ENCODE assay signal across 16 cellular contexts in genomic region chr7:44982970-44983369, GRCh38. TPM values are rescaled to one million over a fixed set of nuclear protein-coding genes. Genes with fewer than 3 reads are reported as not detected.
DNase-seq lines count a peak whose midpoint lies in the region; ATAC-seq and TF ChIP-seq lines count a peak whose summit lies in the region.
"Had no signal": no experiment of that assay in that cellular context is flagged by ENCODE, and none has a peak within 500 bp of the region (broad histone marks: within the 10 kb centered on the region; RNA-seq: fewer than 3 reads in every experiment).

No MANE protein-coding gene starts in this region.

- DNase-seq in GM12864 (ENCODE audit: low read depth) (no peak), memory B cell (ENCODE audit: low spot score in 2 of 2) (no peak), NCI-H510A (lab: John Stamatoyannopoulos, UW) (no peak), psoas muscle (no peak)
- DNase-seq in activated CD8-positive, alpha-beta T cell treated with anti-CD3 and anti-CD28 coated beads for 36 hours, result no peak
- DNase-seq: activated gamma-delta T cell treated with Interleukin-2 at 50 U/mL for 16 hours; cerebellar nuclear complex; left colon; naive B cell; right cardiac atrium; stimulated activated CD4-positive, alpha-beta T cell treated with anti-CD3 and anti-CD28 coated beads, Interleukin-4, amount 100 ng/mL, for 24 hours; stomach had no signal

- peak overlapping the region in 8 of 11 experiments; percentile 1 to 95 (median 58); a peak in 12 of 22 replicates for H3K27ac ChIP-seq in BLaER1 treated with 17β-estradiol and CSF1 and Interleukin-3, amounts not matched to agents 10 nM and 100 nM
- no peak overlapping the region for H3K27ac ChIP-seq in psoas muscle
- H3K27ac ChIP-seq: stomach had no signal

- peaks cover 59% of the 10 kb centered on the region for H3K4me1 Mint-ChIP-seq in activated CD8-positive, alpha-beta T cell treated with anti-CD3 and anti-CD28 coated beads for 36 hours (ENCODE audit: low read depth)
- H3K4me1 Mint-ChIP-seq in memory B cell, result peaks cover 55% of the 10 kb centered on the region

- peak overlapping the region; percentile 85 to 100 (median 96) for H3K4me2 ChIP-seq in BLaER1 treated with 17β-estradiol and CSF1 and Interleukin-3, amounts not matched to agents 10 nM and 100 nM

- TF ChIP-seq CTCF in GM12864 (IDR thresholded peaks at IDR 0.05; ENCODE audit: low read depth, low read length, missing control alignments), result no peak
- no peak for TF ChIP-seq CTCF in activated CD8-positive, alpha-beta T cell treated with anti-CD3 and anti-CD28 coated beads for 36 hours (IDR thresholded peaks at IDR 0.05)
- TF ChIP-seq CTCF in psoas muscle (IDR thresholded peaks at IDR 0.05), result no peak

- peak overlapping the region; percentile 100 for H3K27ac Mint-ChIP-seq in activated CD8-positive, alpha-beta T cell treated with anti-CD3 and anti-CD28 coated beads for 36 hours
- peak overlapping the region; percentile 98 for H3K27ac Mint-ChIP-seq in memory B cell

- POLR2A ChIA-PET in activated CD8-positive, alpha-beta T cell treated with anti-CD3 and anti-CD28 coated beads for 36 hours (lab: Charles Lee), result interaction anchor here (0.6 to 16.8 kb wide), 21 partner anchors 8 to 369 kb away, joined by 3 to 328 read pairs (median 4); partner anchors contain the start of genes CCM2, H2AZ2, PPIA and TBRG4

- no peak for ATAC-seq in activated CD8-positive, alpha-beta T cell treated with anti-CD3 and anti-CD28 coated beads for 36 hours
- ATAC-seq in memory B cell (ENCODE audit: low read depth) (no peak), GM18861 (IDR thresholded peaks at IDR 0.05; ENCODE audit: unreplicated experiment) (no peak), psoas muscle (no peak)
- ATAC-seq: left colon, right cardiac atrium had no signal

- H3K36me3 ChIP-seq in BLaER1 treated with 17β-estradiol and CSF1 and Interleukin-3, amounts not matched to agents 10 nM and 100 nM, result peaks cover 40 to 51% (median 48%) of the 10 kb centered on the region in 11 experiments
- H3K36me3 ChIP-seq in psoas muscle (ENCODE audit: insufficient read depth in 1 of 2, low read depth in 1 of 2), result peaks cover 8 to 65% of the 10 kb centered on the region in 2 donors

- intact Hi-C loops in activated CD8-positive, alpha-beta T cell treated with anti-CD3 and anti-CD28 coated beads for 36 hours (cut with micrococcal nuclease), result loop anchor here (10.0 kb wide), 1 partner anchor 128 kb away; no protein-coding TSS in a partner anchor
- intact Hi-C loops in psoas muscle (cut with DNase I), result no loop called here

- no peaks in the 10 kb centered on the region for H3K9me3 Mint-ChIP-seq in activated CD8-positive, alpha-beta T cell treated with anti-CD3 and anti-CD28 coated beads for 36 hours
- no peaks in the 10 kb centered on the region for H3K9me3 Mint-ChIP-seq in memory B cell
- H3K9me3 Mint-ChIP-seq: naive B cell had no signal

- CTCF ChIA-PET in activated CD8-positive, alpha-beta T cell treated with anti-CD3 and anti-CD28 coated beads for 36 hours (lab: Charles Lee), result interaction anchor here (1.0 to 7.1 kb wide), 5 partner anchors 10 to 154 kb away, joined by 3 to 42 read pairs (median 4); no protein-coding TSS in a partner anchor

- peak overlapping the region in 9 of 11 experiments; percentile 30 to 97 (median 92); a peak in 15 of 22 replicates for H3K9ac ChIP-seq in BLaER1 treated with 17β-estradiol and CSF1 and Interleukin-3, amounts not matched to agents 10 nM and 100 nM

- 86 to 89% (median 88%) methylated on average over 1 of the region's 1 CpG for WGBS in psoas muscle, 3 donors

- H3K36me3 Mint-ChIP-seq in activated CD8-positive, alpha-beta T cell treated with anti-CD3 and anti-CD28 coated beads for 36 hours (ENCODE audit: low read depth), result peaks cover 71% of the 10 kb centered on the region
- H3K36me3 Mint-ChIP-seq in memory B cell, result peaks cover 26% of the 10 kb centered on the region

- no peaks in the 10 kb centered on the region for H3K9me3 ChIP-seq in BLaER1 treated with 17β-estradiol and CSF1 and Interleukin-3, amounts not matched to agents 10 nM and 100 nM (replicated peaks in 1 of 11)
- no peaks in the 10 kb centered on the region for H3K9me3 ChIP-seq in psoas muscle
- H3K9me3 ChIP-seq: HAP-1, stomach had no signal

- H3K4me3 ChIP-seq in BLaER1 treated with 17β-estradiol and CSF1 and Interleukin-3, amounts not matched to agents 10 nM and 100 nM, result peak overlapping the region in 9 of 10 experiments; percentile 75 to 94 (median 87); a peak in 13 of 20 replicates
- H3K4me3 ChIP-seq in GM12864 (ENCODE audit: low read depth, low read length), result peak overlapping the region; percentile 99; the same call in 1 of the 2 replicates
- no peak overlapping the region for H3K4me3 ChIP-seq in psoas muscle
- H3K4me3 ChIP-seq: HAP-1 had no signal

- H3K4me1 ChIP-seq in BLaER1 treated with 17β-estradiol and CSF1 and Interleukin-3, amounts not matched to agents 10 nM and 100 nM, result peaks cover 80 to 87% (median 85%) of the 10 kb centered on the region in 10 experiments
- H3K4me1 ChIP-seq in psoas muscle, result peaks cover 20% of the 10 kb centered on the region

- H3K27me3 ChIP-seq in BLaER1 treated with 17β-estradiol and CSF1 and Interleukin-3, amounts not matched to agents 10 nM and 100 nM, result no peaks in the 10 kb centered on the region
- H3K27me3 ChIP-seq in psoas muscle (ENCODE audit: insufficient read depth in 3 of 3, low read length in 2 of 3), result no peaks in the 10 kb centered on the region
- H3K27me3 ChIP-seq: stomach had no signal

- no peaks in the 10 kb centered on the region for H3K27me3 Mint-ChIP-seq in activated CD8-positive, alpha-beta T cell treated with anti-CD3 and anti-CD28 coated beads for 36 hours
- H3K27me3 Mint-ChIP-seq in memory B cell, result no peaks in the 10 kb centered on the region
- H3K27me3 Mint-ChIP-seq: naive B cell had no signal

- H3K4me3 Mint-ChIP-seq in activated CD8-positive, alpha-beta T cell treated with anti-CD3 and anti-CD28 coated beads for 36 hours, result peak overlapping the region; percentile 100
- no peak overlapping the region for H3K4me3 Mint-ChIP-seq in memory B cell

- peaks cover 0 to 70% (median 40%) of the 10 kb centered on the region in 11 experiments; a peak in 20 of 22 replicates for H4K20me1 ChIP-seq in BLaER1 treated with 17β-estradiol and CSF1 and Interleukin-3, amounts not matched to agents 10 nM and 100 nM

RNA-seq across cellular contexts. Expression of gene MYO1G, which starts 4.2 kb away (rescaled TPM):
- 100 to 1,000 TPM; 399 to 403 TPM for total RNA-seq in activated CD8-positive, alpha-beta T cell treated with anti-CD3 and anti-CD28 coated beads for 36 hours
- 1 to 10 TPM in 2 of 4 donors, under 1 TPM in 2; 0.41 to 1.9 (median 0.96) TPM for total RNA-seq in psoas muscle
- under 1 TPM; 0.11 to 0.30 (median 0.29) TPM for polyA plus RNA-seq in psoas muscle
- total RNA-seq: M059J had no signal

RNA-seq across cellular contexts. Expression of gene CCM2, which starts 17.0 kb away (rescaled TPM):
- 10 to 100 TPM; 72.3 to 77.5 TPM for total RNA-seq in activated CD8-positive, alpha-beta T cell treated with anti-CD3 and anti-CD28 coated beads for 36 hours
- 10 to 100 TPM; 33.3 to 49.9 (median 42.2) TPM for total RNA-seq in psoas muscle
- polyA plus RNA-seq in psoas muscle, result 100 to 1,000 TPM in 1 of 3 donors, 10 to 100 TPM in 2; 57.6 to 110 (median 76.5) TPM

Comparison
In these comparisons a context has a peak if more than half of its experiments do, and no peak if none do; other contexts are left out.
1. RNA of gene MYO1G, which starts 4.2 kb away (total RNA-seq): 399 to 403 TPM in activated CD8-positive, alpha-beta T cell treated with anti-CD3 and anti-CD28 coated beads for 36 hours; 0.41 to 1.9 TPM in psoas muscle; every median in the first group is over 100 times any median in the second.